25 cellular contexts compared by ENCODE assay signal in genomic region chr16:78844028-78844427, GRCh38.
"Had no signal": no experiment of that assay in that cellular context is flagged by ENCODE, and none has a peak within 500 bp of the region (broad histone marks: within the 10 kb centered on the region; RNA-seq: fewer than 3 reads in every experiment).

No MANE protein-coding gene starts in this region.

- H3K4me3 Mint-ChIP-seq: dendritic cell treated with granulocyte-macrophage colony-stimulating factor and Interleukin-4, amounts not matched to agents 40 ng/mL and 50 ng/mL, for 4 days; endodermal cell; memory B cell; natural killer cell; neural progenitor cell; stimulated activated memory B cell treated with anti-CD40 and anti-IgM and Interleukin-4, amounts not matched to agents 10 μg/mL and 1 μg/mL and 100 μg/mL, for 72 hours; type B pancreatic cell had no signal

- H3K9me3 ChIP-seq: colonic mucosa, gastrocnemius medialis, spleen, testis, tibial artery had no signal

- H3K27ac ChIP-seq: colonic mucosa, epithelial cell of prostate, neural progenitor cell, parathyroid adenoma, skin epidermis, spleen, testis, tibial artery had no signal

- H3K4me1 Mint-ChIP-seq: endodermal cell; natural killer cell; stimulated activated memory B cell treated with anti-CD40 and anti-IgM and Interleukin-4, amounts not matched to agents 10 μg/mL and 1 μg/mL and 100 μg/mL, for 72 hours had no signal

- H3K4me3 ChIP-seq: colonic mucosa, gastrocnemius medialis, lung, neural progenitor cell, skin epidermis, spleen, testis, tibial artery had no signal

- H3K27ac Mint-ChIP-seq: dendritic cell treated with granulocyte-macrophage colony-stimulating factor and Interleukin-4, amounts not matched to agents 40 ng/mL and 50 ng/mL, for 4 days; endodermal cell; memory B cell; natural killer cell; neural progenitor cell; progenitor cell of endocrine pancreas; stimulated activated memory B cell treated with anti-CD40 and anti-IgM and Interleukin-4, amounts not matched to agents 10 μg/mL and 1 μg/mL and 100 μg/mL, for 72 hours; type B pancreatic cell had no signal

- H3K9me3 Mint-ChIP-seq: endodermal cell; memory B cell; natural killer cell; stimulated activated memory B cell treated with anti-CD40 and anti-IgM and Interleukin-4, amounts not matched to agents 10 μg/mL and 1 μg/mL and 100 μg/mL, for 72 hours; type B pancreatic cell had no signal

- H3K27me3 ChIP-seq: colonic mucosa, gastrocnemius medialis, neural progenitor cell, spleen, testis, tibial artery had no signal

- ATAC-seq: esophagus mucosa; left colon; natural killer cell; stimulated activated memory B cell treated with anti-CD40 and anti-IgM and Interleukin-4, amounts not matched to agents 10 μg/mL and 1 μg/mL and 100 μg/mL, for 72 hours; stimulated activated naive CD8-positive, alpha-beta T cell treated with anti-CD3 and anti-CD28 coated beads, Interleukin-15, Interleukin-2, amounts not matched to agents 100 U/mL and 50 U/mL, for 24 hours had no signal

- H3K4me1 ChIP-seq: colonic mucosa, parathyroid adenoma, testis had no signal

- H3K36me3 ChIP-seq: colonic mucosa, gastrocnemius medialis, neural progenitor cell, spleen, tibial artery had no signal

- H3K36me3 Mint-ChIP-seq: memory B cell; natural killer cell; neural progenitor cell; stimulated activated memory B cell treated with anti-CD40 and anti-IgM and Interleukin-4, amounts not matched to agents 10 μg/mL and 1 μg/mL and 100 μg/mL, for 72 hours; type B pancreatic cell had no signal

- H3K27me3 Mint-ChIP-seq: dendritic cell treated with granulocyte-macrophage colony-stimulating factor and Interleukin-4, amounts not matched to agents 40 ng/mL and 50 ng/mL, for 4 days; memory B cell; progenitor cell of endocrine pancreas; stimulated activated memory B cell treated with anti-CD40 and anti-IgM and Interleukin-4, amounts not matched to agents 10 μg/mL and 1 μg/mL and 100 μg/mL, for 72 hours; type B pancreatic cell had no signal

- DNase-seq: colonic mucosa; effector CD8-positive, alpha-beta T cell; endodermal cell; foreskin fibroblast; head of caudate nucleus; hippocampal formation; left colon; natural killer cell; spleen; stimulated activated CD4-positive, alpha-beta T cell treated with anti-CD3 and anti-CD28 coated beads, Interleukin-4, amount 100 ng/mL, for 4 hours; stimulated activated naive CD8-positive, alpha-beta T cell treated with anti-CD3 and anti-CD28 coated beads, Interleukin-15, Interleukin-2, amounts not matched to agents 100 U/mL and 50 U/mL, for 24 hours; testis; tibial artery had no signal
